ENCODE assay signal across 10 cellular contexts in the genomic region with DNA sequence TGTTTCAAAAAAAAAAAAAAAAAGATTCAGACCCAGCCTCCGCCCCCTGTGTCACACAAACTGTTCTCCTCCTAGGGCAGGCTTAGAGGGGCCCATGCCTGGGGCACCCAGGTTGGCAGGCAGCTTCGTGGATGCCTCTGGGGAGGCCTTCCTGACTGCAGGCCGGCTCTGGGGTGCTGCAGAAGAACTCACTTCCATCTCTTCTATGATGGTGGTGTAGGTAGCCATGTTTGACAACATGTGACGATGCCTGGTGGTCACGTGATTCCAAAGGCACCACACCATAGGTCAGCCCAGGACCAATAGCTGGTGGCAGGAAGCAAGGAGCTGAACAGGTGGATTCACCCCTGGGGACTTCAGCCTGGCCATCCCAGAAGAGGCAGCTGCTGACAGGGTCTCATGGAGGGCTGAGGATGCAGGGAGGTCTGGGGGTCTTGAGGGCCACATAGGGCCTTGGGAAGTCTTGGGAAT. TPM values are rescaled to one million over a fixed set of nuclear protein-coding genes. Genes with fewer than 3 reads are reported as not detected.
DNase-seq lines count a peak whose midpoint lies in the region; ATAC-seq and TF ChIP-seq lines count a peak whose summit lies in the region.
"Had no signal": no experiment of that assay in that cellular context is flagged by ENCODE, and none has a peak within 500 bp of the region (broad histone marks: within the 10 kb centered on the region; RNA-seq: fewer than 3 reads in every experiment).

No MANE protein-coding gene starts in this region.

- POLR2A ChIA-PET in activated CD8-positive, alpha-beta T cell treated with anti-CD3 and anti-CD28 coated beads for 36 hours (lab: Charles Lee): interaction anchor here (0.6 kb wide), 1 partner anchor 20 kb away, joined by 3 read pairs; no protein-coding TSS in a partner anchor

- no peaks in the 10 kb centered on the region for H3K36me3 Mint-ChIP-seq in activated CD8-positive, alpha-beta T cell treated with anti-CD3 and anti-CD28 coated beads for 36 hours (ENCODE audit: low read depth)
- H3K36me3 Mint-ChIP-seq in progenitor cell of endocrine pancreas (ENCODE audit: insufficient read depth): no peaks in the 10 kb centered on the region

- H3K4me3 Mint-ChIP-seq in activated CD8-positive, alpha-beta T cell treated with anti-CD3 and anti-CD28 coated beads for 36 hours: peak overlapping the region; percentile 43
- H3K4me3 Mint-ChIP-seq in progenitor cell of endocrine pancreas (ENCODE audit: low read depth): no peak overlapping the region
- H3K4me3 Mint-ChIP-seq: neural crest cell had no signal

- no peak overlapping the region for H3K4me3 ChIP-seq in MG63
- no peak overlapping the region for H3K4me3 ChIP-seq in transverse colon

- H3K27me3 ChIP-seq in MG63: no peaks in the 10 kb centered on the region
- H3K27me3 ChIP-seq in transverse colon: no peaks in the 10 kb centered on the region
- H3K27me3 ChIP-seq: brain microvascular endothelial cell had no signal

- TF ChIP-seq CTCF in activated CD8-positive, alpha-beta T cell treated with anti-CD3 and anti-CD28 coated beads for 36 hours (IDR thresholded peaks at IDR 0.05): no peak
- TF ChIP-seq CTCF in progenitor cell of endocrine pancreas (IDR thresholded peaks at IDR 0.05; ENCODE audit: unreplicated experiment) (no peak), transverse colon (IDR thresholded peaks at IDR 0.05) (no peak)

- intact Hi-C loops in activated CD8-positive, alpha-beta T cell treated with anti-CD3 and anti-CD28 coated beads for 36 hours (cut with micrococcal nuclease): no loop called here
- intact Hi-C loops in transverse colon (cut with DNase I; ENCODE audit: low total_unique reads): no loop called here

- CTCF ChIA-PET in activated CD8-positive, alpha-beta T cell treated with anti-CD3 and anti-CD28 coated beads for 36 hours (lab: Charles Lee): interaction anchor here (0.9 to 1.3 kb wide), 2 partner anchors 9 to 178 kb away, joined by 3 read pairs; no protein-coding TSS in a partner anchor

- H3K9me3 ChIP-seq in MG63 (peaks cover 3% of the 10 kb centered on the region; the same call in 1 of the 2 replicates), transverse colon (no peaks in the 10 kb centered on the region)

- DNase-seq in activated CD8-positive, alpha-beta memory T cell treated with anti-CD3 and anti-CD28 coated beads, Interleukin-2, amount 50 U/mL, for 48 hours: peak; percentile 69
- no peak for DNase-seq in activated CD8-positive, alpha-beta memory T cell treated with anti-CD3 and anti-CD28 coated beads, Interleukin-2, amount 50 U/mL, for 4 hours
- DNase-seq in MG63 (peak; percentile 29), progenitor cell of endocrine pancreas (ENCODE audit: low spot score, unreplicated experiment) (no peak), cortex of kidney (lab: John Stamatoyannopoulos, UW) (no peak), transverse colon (no peak)
- DNase-seq in activated CD8-positive, alpha-beta T cell treated with anti-CD3 and anti-CD28 coated beads for 36 hours: peak; percentile 67
- DNase-seq: brain microvascular endothelial cell had no signal

- no peak overlapping the region for H3K27ac Mint-ChIP-seq in activated CD8-positive, alpha-beta T cell treated with anti-CD3 and anti-CD28 coated beads for 36 hours
- peak overlapping the region; percentile 41 for H3K27ac Mint-ChIP-seq in progenitor cell of endocrine pancreas

- no peaks in the 10 kb centered on the region for H3K27me3 Mint-ChIP-seq in activated CD8-positive, alpha-beta T cell treated with anti-CD3 and anti-CD28 coated beads for 36 hours
- peaks cover 7% of the 10 kb centered on the region for H3K27me3 Mint-ChIP-seq in progenitor cell of endocrine pancreas

- H3K4me1 ChIP-seq in transverse colon: peaks cover 11 to 13% (median 12%) of the 10 kb centered on the region in 4 donors

- H3K4me1 Mint-ChIP-seq in activated CD8-positive, alpha-beta T cell treated with anti-CD3 and anti-CD28 coated beads for 36 hours (ENCODE audit: low read depth): peaks cover 8% of the 10 kb centered on the region
- H3K4me1 Mint-ChIP-seq in progenitor cell of endocrine pancreas (ENCODE audit: low read depth): peaks cover 3% of the 10 kb centered on the region
- H3K4me1 Mint-ChIP-seq: neural crest cell had no signal

- no peak for TF ChIP-seq EP300 in transverse colon (IDR thresholded peaks at IDR 0.05; ENCODE audit: low read depth)

- no peaks in the 10 kb centered on the region for H3K9me3 Mint-ChIP-seq in activated CD8-positive, alpha-beta T cell treated with anti-CD3 and anti-CD28 coated beads for 36 hours
- peaks cover 4% of the 10 kb centered on the region for H3K9me3 Mint-ChIP-seq in progenitor cell of endocrine pancreas (ENCODE audit: low read depth)

- peak; percentile 71 for ATAC-seq in activated CD8-positive, alpha-beta T cell treated with anti-CD3 and anti-CD28 coated beads for 36 hours
- ATAC-seq in GM19328 (IDR thresholded peaks at IDR 0.05; ENCODE audit: unreplicated experiment): no peak

- 93% methylated on average over 5 of the region's 5 CpGs; no CpG with 5 or more reads in 1 of the 2 donors for WGBS in transverse colon (ENCODE audit: low coverage in 1 of 2), 2 donors

- no peaks in the 10 kb centered on the region for H3K36me3 ChIP-seq in MG63
- no peaks in the 10 kb centered on the region for H3K36me3 ChIP-seq in transverse colon
- H3K36me3 ChIP-seq: brain microvascular endothelial cell had no signal

- no peak for TF ChIP-seq POLR2A in transverse colon (IDR thresholded peaks at IDR 0.05)

- in situ Hi-C loops in transverse colon (cut with MboI; ENCODE audit: low pct_ligation_motif_present in 1 of 4, low pct_unique_long_range_greater_than_20kb in 1 of 4, low sequenced_read_pairs in 3 of 4): loop anchor here in 3 of 4 donors (25.0 kb wide), 3 partner anchors 151 to 201 kb away; a partner anchor contains a TSS

- H3K27ac ChIP-seq in transverse colon: no peak overlapping the region
- H3K27ac ChIP-seq: brain microvascular endothelial cell had no signal

RNA-seq across cellular contexts. Expression of a gene that starts 24.1 kb away (rescaled TPM):
- 0.30 and 0.59 TPM in 2 replicates for total RNA-seq in MG63 (2014; rRNA removed; shearing (Covaris generic); ENCODE audit: low replicate concordance)
- total RNA-seq in activated CD8-positive, alpha-beta T cell treated with anti-CD3 and anti-CD28 coated beads for 36 hours: under 1 TPM; 0.25 to 0.36 TPM
- total RNA-seq in progenitor cell of endocrine pancreas: 20.9 and 21.0 TPM in 2 replicates
- 1 to 10 TPM in 2 of 4 donors, under 1 TPM in 2; 0.96 to 2.5 (median 1.4) TPM for total RNA-seq in transverse colon

RNA-seq across cellular contexts. Expression of a gene that starts 58.7 kb away (rescaled TPM):
- 3.4 and 10.8 TPM in 2 replicates for total RNA-seq in MG63 (2014; rRNA removed; shearing (Covaris generic); ENCODE audit: low replicate concordance)
- 10 to 100 TPM; 26.9 to 28.1 TPM for total RNA-seq in activated CD8-positive, alpha-beta T cell treated with anti-CD3 and anti-CD28 coated beads for 36 hours
- total RNA-seq in progenitor cell of endocrine pancreas: 68.8 and 74.5 TPM in 2 replicates
- total RNA-seq in transverse colon: 100 to 1,000 TPM; 146 to 981 (median 258) TPM

Comparison
In these comparisons a context has a peak if more than half of its experiments do, and no peak if none do; other contexts are left out.
1. DNase-seq: peak in activated CD8-positive, alpha-beta memory T cell treated with anti-CD3 and anti-CD28 coated beads, Interleukin-2, amount 50 U/mL, for 48 hours (single experiment), MG63 (single experiment) and activated CD8-positive, alpha-beta T cell treated with anti-CD3 and anti-CD28 coated beads for 36 hours (single experiment); none in activated CD8-positive, alpha-beta memory T cell treated with anti-CD3 and anti-CD28 coated beads, Interleukin-2, amount 50 U/mL, for 4 hours (single experiment), progenitor cell of endocrine pancreas (single experiment), cortex of kidney (single experiment) and transverse colon (single experiment).